ENCODE assay signal across 15 cellular contexts in the genomic region with DNA sequence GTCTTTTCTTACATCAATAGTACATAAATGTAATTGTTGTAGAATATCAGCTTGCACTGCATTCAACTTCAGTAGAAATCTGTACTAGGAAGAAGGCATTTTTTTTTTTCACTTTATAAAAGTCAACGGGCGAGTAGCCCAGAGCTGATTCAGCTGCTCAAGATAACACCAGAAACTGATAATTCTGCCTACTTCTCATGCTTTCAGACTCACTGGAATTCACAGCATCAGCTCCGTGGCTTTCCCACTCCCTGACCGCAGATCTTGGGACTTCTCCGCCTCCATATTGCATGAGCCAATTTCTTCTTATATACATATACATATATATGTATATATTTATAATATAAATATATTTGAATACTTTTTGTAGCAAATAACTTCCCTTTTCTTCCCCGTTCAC.
DNase-seq lines count a peak whose midpoint lies in the region; TF ChIP-seq lines count a peak whose summit lies in the region.
"Had no signal": no experiment of that assay in that cellular context is flagged by ENCODE, and none has a peak within 500 bp of the region (broad histone marks: within the 10 kb centered on the region; RNA-seq: fewer than 3 reads in every experiment).

No MANE protein-coding gene starts in this region.

- no peak overlapping the region for H3K9ac ChIP-seq in fibroblast of lung (ENCODE audit: insufficient read depth, low read length)
- no peak overlapping the region for H3K9ac ChIP-seq in trophoblast cell (ENCODE audit: low read length)

- H3K4me2 ChIP-seq in fibroblast of lung (ENCODE audit: extremely low read depth, insufficient read depth, low read length) (no peak overlapping the region), trophoblast cell (ENCODE audit: low read length) (no peak overlapping the region)

- no peaks in the 10 kb centered on the region for H3K4me1 Mint-ChIP-seq in activated CD4-positive, alpha-beta memory T cell treated with anti-CD3 and anti-CD28 coated beads for 36 hours (ENCODE audit: low read depth)
- H3K4me1 Mint-ChIP-seq: stimulated activated naive CD8-positive, alpha-beta T cell treated with anti-CD3 and anti-CD28 coated beads, Interleukin-15, amount 100 ng/mL, for 72 hours had no signal

- H3K4ac ChIP-seq in trophoblast cell (ENCODE audit: low read depth, low read length): no peak overlapping the region

- H3K4me1 ChIP-seq in fibroblast of lung (ENCODE audit: control insufficient read depth, extremely low read depth, insufficient read depth, low read length): no peaks in the 10 kb centered on the region
- no peaks in the 10 kb centered on the region for H3K4me1 ChIP-seq in trophoblast cell (ENCODE audit: control insufficient read depth in 1 of 2, insufficient read depth in 2 of 2, low read length in 2 of 2)
- H3K4me1 ChIP-seq in sigmoid colon: no peaks in the 10 kb centered on the region

- no peak overlapping the region for H2BK5ac ChIP-seq in trophoblast cell (ENCODE audit: low read depth, low read length, poor library complexity)

- no peak overlapping the region for H4K91ac ChIP-seq in trophoblast cell (ENCODE audit: low read depth, low read length)

- no peak for TF ChIP-seq CTCF in BJ (IDR thresholded peaks at IDR 0.05; ENCODE audit: insufficient read depth, low read depth, low read length)
- no peak for TF ChIP-seq CTCF in fibroblast of lung (conservative IDR thresholded peaks at IDR 0.05 in 1 of 2, IDR thresholded peaks at IDR 0.05 in 1 of 2; ENCODE audit: low read depth in 1 of 2, low read length in 2 of 2)
- no peak for TF ChIP-seq CTCF in sigmoid colon (IDR thresholded peaks at IDR 0.05)

- peaks cover 5% of the 10 kb centered on the region for H3K27me3 Mint-ChIP-seq in activated CD4-positive, alpha-beta memory T cell treated with anti-CD3 and anti-CD28 coated beads for 36 hours
- H3K27me3 Mint-ChIP-seq: stimulated activated naive CD8-positive, alpha-beta T cell treated with anti-CD3 and anti-CD28 coated beads, Interleukin-15, amount 100 ng/mL, for 72 hours had no signal

- H4K8ac ChIP-seq in trophoblast cell (ENCODE audit: low read depth, low read length): no peak overlapping the region

- CTCF ChIA-PET in BJ (lab: Yijun Ruan, JAX) (no interaction called here), HEK293T (lab: Yijun Ruan, JAX) (interaction anchor here (0.5 kb wide), 1 partner anchor 62 kb away, joined by 3 read pairs; no protein-coding TSS in a partner anchor)
- CTCF ChIA-PET in activated CD4-positive, alpha-beta memory T cell treated with anti-CD3 and anti-CD28 coated beads for 36 hours (lab: Charles Lee): no interaction called here

- no peaks in the 10 kb centered on the region for H3K9me3 Mint-ChIP-seq in activated CD4-positive, alpha-beta memory T cell treated with anti-CD3 and anti-CD28 coated beads for 36 hours
- H3K9me3 Mint-ChIP-seq: activated naive CD4-positive, alpha-beta T cell treated with anti-CD3 and anti-CD28 coated beads, Interleukin-2, amount 50 U/mL, for 72 hours; stimulated activated naive CD8-positive, alpha-beta T cell treated with anti-CD3 and anti-CD28 coated beads, Interleukin-15, amount 100 ng/mL, for 72 hours had no signal

- H3K27me3 ChIP-seq in BJ (ENCODE audit: control insufficient read depth, insufficient read depth, low read length): no peaks in the 10 kb centered on the region; the same call in 1 of the 2 replicates
- no peaks in the 10 kb centered on the region for H3K27me3 ChIP-seq in fibroblast of lung (ENCODE audit: control insufficient read depth, insufficient read depth, low read length)
- no peaks in the 10 kb centered on the region for H3K27me3 ChIP-seq in trophoblast cell (ENCODE audit: insufficient read depth, low read length)
- H3K27me3 ChIP-seq in sigmoid colon: no peaks in the 10 kb centered on the region

- no peaks in the 10 kb centered on the region for H3K36me3 Mint-ChIP-seq in activated CD4-positive, alpha-beta memory T cell treated with anti-CD3 and anti-CD28 coated beads for 36 hours
- H3K36me3 Mint-ChIP-seq: activated naive CD4-positive, alpha-beta T cell treated with anti-CD3 and anti-CD28 coated beads, Interleukin-2, amount 50 U/mL, for 72 hours had no signal

- H3K36me3 ChIP-seq in BJ (ENCODE audit: control insufficient read depth, insufficient read depth, low read length) (no peaks in the 10 kb centered on the region), fibroblast of lung (ENCODE audit: control insufficient read depth, insufficient read depth, low read length) (no peaks in the 10 kb centered on the region), trophoblast cell (ENCODE audit: control insufficient read depth in 1 of 2, insufficient read depth in 2 of 2, low read length in 2 of 2) (no peaks in the 10 kb centered on the region), sigmoid colon (no peaks in the 10 kb centered on the region)
- H3K36me3 ChIP-seq: WERI-Rb-1 had no signal

- no peak overlapping the region for H3K23ac ChIP-seq in trophoblast cell (ENCODE audit: low read length)

- DNase-seq in BJ (ENCODE audit: low read depth) (peak; percentile 35), LHCN-M2 (ENCODE audit: low read depth) (peak; percentile 91), fibroblast of lung (ENCODE audit: low read depth in 2 of 2) (peak; percentile 79 to 87), trophoblast cell (peak; percentile 13 to 62), NCI-H2107 (lab: John Stamatoyannopoulos, UW) (no peak), HEK293T (ENCODE audit: extremely low spot score) (no peak), sigmoid colon (no peak)
- DNase-seq in activated CD4-positive, alpha-beta memory T cell treated with anti-CD3 and anti-CD28 coated beads for 36 hours: no peak
- DNase-seq: Kasumi-1; mucosa of descending colon; NCI-H1930; SIG-M5; stimulated activated naive CD8-positive, alpha-beta T cell treated with anti-CD3 and anti-CD28 coated beads, Interleukin-15, amount 100 ng/mL, for 72 hours; WERI-Rb-1 had no signal

- no peak overlapping the region for H3K27ac Mint-ChIP-seq in activated CD4-positive, alpha-beta memory T cell treated with anti-CD3 and anti-CD28 coated beads for 36 hours
- H3K27ac Mint-ChIP-seq: activated naive CD4-positive, alpha-beta T cell treated with anti-CD3 and anti-CD28 coated beads, Interleukin-2, amount 50 U/mL, for 72 hours; stimulated activated naive CD8-positive, alpha-beta T cell treated with anti-CD3 and anti-CD28 coated beads, Interleukin-15, amount 100 ng/mL, for 72 hours had no signal

- no peak overlapping the region for H3K4me3 Mint-ChIP-seq in activated CD4-positive, alpha-beta memory T cell treated with anti-CD3 and anti-CD28 coated beads for 36 hours
- H3K4me3 Mint-ChIP-seq: stimulated activated naive CD8-positive, alpha-beta T cell treated with anti-CD3 and anti-CD28 coated beads, Interleukin-15, amount 100 ng/mL, for 72 hours had no signal

- POLR2A ChIA-PET in BJ (lab: Charles Lee): no interaction called here
- POLR2A ChIA-PET in activated CD4-positive, alpha-beta memory T cell treated with anti-CD3 and anti-CD28 coated beads for 36 hours (lab: Charles Lee): no interaction called here
- POLR2A ChIA-PET in HEK293T (lab: Yijun Ruan, JAX): no interaction called here

- no peak overlapping the region for H3K27ac ChIP-seq in fibroblast of lung (ENCODE audit: insufficient read depth, low read length)
- no peak overlapping the region for H3K27ac ChIP-seq in trophoblast cell (ENCODE audit: low read depth, low read length)
- H3K27ac ChIP-seq in sigmoid colon: no peak overlapping the region
- H3K27ac ChIP-seq: WERI-Rb-1 had no signal

- H3K18ac ChIP-seq in trophoblast cell (ENCODE audit: low read length): no peak overlapping the region

- H3K79me1 ChIP-seq in trophoblast cell (ENCODE audit: low read length): no peaks in the 10 kb centered on the region

- no peak overlapping the region for H3K4me3 ChIP-seq in BJ (ENCODE audit: low read depth, low read length)
- H3K4me3 ChIP-seq in fibroblast of lung (replicated peaks in 1 of 4; ENCODE audit: control extremely low read depth in 1 of 4, insufficient read depth in 1 of 4, low read depth in 3 of 4, low read length in 4 of 4): no peak overlapping the region
- no peak overlapping the region for H3K4me3 ChIP-seq in trophoblast cell (ENCODE audit: low read depth, low read length)
- H3K4me3 ChIP-seq in sigmoid colon: no peak overlapping the region
- H3K4me3 ChIP-seq: mucosa of descending colon had no signal

- intact Hi-C loops in activated CD4-positive, alpha-beta memory T cell treated with anti-CD3 and anti-CD28 coated beads for 36 hours (cut with micrococcal nuclease): no loop called here
- intact Hi-C loops in sigmoid colon (cut with DNase I): no loop called here

- H3K9me3 ChIP-seq in fibroblast of lung (ENCODE audit: control insufficient read depth, insufficient read depth, low read depth, low read length) (no peaks in the 10 kb centered on the region), trophoblast cell (ENCODE audit: insufficient read depth, low read depth, low read length) (no peaks in the 10 kb centered on the region), sigmoid colon (no peaks in the 10 kb centered on the region)
- H3K9me3 ChIP-seq: mucosa of descending colon had no signal

- no peak overlapping the region for H3K14ac ChIP-seq in trophoblast cell (ENCODE audit: low read length)

- TF ChIP-seq EP300 in sigmoid colon (IDR thresholded peaks at IDR 0.05): no peak

- no peak overlapping the region for H2AFZ ChIP-seq in fibroblast of lung (ENCODE audit: low read length)
- no peak overlapping the region for H2AFZ ChIP-seq in trophoblast cell (ENCODE audit: insufficient read depth, low read length, poor library complexity)

- no peak for TF ChIP-seq POLR2A in sigmoid colon (IDR thresholded peaks at IDR 0.05)

- WGBS in trophoblast cell (ENCODE audit: extremely low coverage, insufficient coverage, insufficient read length): no CpG with 5 or more reads among the region's 6 CpGs
- WGBS in sigmoid colon, 2 donors: 33 to 59% methylated on average over 6 of the region's 6 CpGs

- H3K79me2 ChIP-seq in fibroblast of lung (ENCODE audit: control insufficient read depth, insufficient read depth, low read length): no peaks in the 10 kb centered on the region
- no peaks in the 10 kb centered on the region for H3K79me2 ChIP-seq in trophoblast cell (ENCODE audit: control insufficient read depth, insufficient read depth, low read length, poor library complexity)

- no peak overlapping the region for H2AK5ac ChIP-seq in trophoblast cell (ENCODE audit: low read length)

- no peaks in the 10 kb centered on the region for H4K20me1 ChIP-seq in fibroblast of lung (ENCODE audit: control insufficient read depth, extremely low read depth, insufficient read depth, low read length)

- H2BK120ac ChIP-seq in trophoblast cell (ENCODE audit: insufficient read depth, low read length, poor library complexity): no peak overlapping the region

- H2BK12ac ChIP-seq in trophoblast cell (ENCODE audit: low read length): no peak overlapping the region

- no peak overlapping the region for H4K12ac ChIP-seq in trophoblast cell (ENCODE audit: low read depth, low read length)

TF ChIP-seq in HEK293T, 16 proteins besides CTCF, POLR2A, EP300 and RAD21 (continues in another document):
- TF ChIP-seq ZNF384 (IDR thresholded peaks at IDR 0.05) (no peak), LEF1 (IDR thresholded peaks at IDR 0.05; ENCODE audit: borderline replicate concordance) (no peak)

Comparison
In these comparisons a context has a peak if more than half of its experiments do, and no peak if none do; other contexts are left out.
1. DNase-seq: peak in BJ (single experiment), LHCN-M2 (single experiment), fibroblast of lung (2 of 2) and trophoblast cell (2 of 2); none in activated CD4-positive, alpha-beta memory T cell treated with anti-CD3 and anti-CD28 coated beads for 36 hours (single experiment), NCI-H2107 (single experiment), HEK293T (single experiment) and sigmoid colon (single experiment).